In genomic region chr15:86445750-86446149, GRCh38 we compare ENCODE assay signal across 28 cellular contexts.
"Had no signal": no experiment of that assay in that cellular context is flagged by ENCODE, and none has a peak within 500 bp of the region (broad histone marks: within the 10 kb centered on the region; RNA-seq: fewer than 3 reads in every experiment).

No MANE protein-coding gene starts in this region.

- ATAC-seq: activated CD8-positive, alpha-beta memory T cell treated with anti-CD3 and anti-CD28 coated beads, Interleukin-2, amount 10 ng/mL, durations not matched to agents 7 days and 5 days; activated naive CD8-positive, alpha-beta T cell treated with anti-CD3 and anti-CD28 coated beads, Interleukin-2, amount 50 U/mL, for 24 hours; T-cell had no signal

- H3K27me3 ChIP-seq: ascending aorta, brain microvascular endothelial cell, cardiac muscle cell had no signal

- DNase-seq: activated B cell treated with CpG ODN at 0.5 μM for 24 hours; activated CD4-positive, alpha-beta T cell treated with anti-CD3 and anti-CD28 coated beads for 1 hour; activated CD4-positive, alpha-beta T cell treated with anti-CD3 and anti-CD28 coated beads, Interleukin-2, amount 10 ng/mL, durations not matched to agents 24 days and 14 days; activated CD4-positive, alpha-beta T cell treated with anti-CD3 and anti-CD28 coated beads, Interleukin-2, amount 50 U/mL, for 48 hours; activated CD8-positive, alpha-beta memory T cell treated with anti-CD3 and anti-CD28 coated beads, Interleukin-2, amount 10 ng/mL, durations not matched to agents 7 days and 5 days; activated effector memory CD4-positive, alpha-beta T cell treated with anti-CD3 and anti-CD28 coated beads, Interleukin-2, amount 50 U/mL, for 16 hours; activated naive CD4-positive, alpha-beta T cell treated with Interleukin-2 at 50 U/mL for 16 hours; activated naive CD8-positive, alpha-beta T cell treated with anti-CD3 and anti-CD28 coated beads, Interleukin-2, amount 50 U/mL, for 24 hours; activated T-cell treated with anti-CD3 and anti-CD28 coated beads, Interleukin-2, amount 50 U/mL, for 24 hours; amniotic stem cell; brain microvascular endothelial cell; Karpas-422; MM.1S; NCI-H1105; NCI-H1436; NCI-H187 treated with DMSO at 0.1 percent for 48 hours; NCI-H2081 treated with DMSO at 0.1 percent for 48 hours; NCI-H345; NCI-H510A treated with DMSO at 0.1 percent for 48 hours; NCI-H748 treated with DMSO at 0.1 percent for 48 hours; SIG-M5; T-cell; T-helper 2 cell; T1000 had no signal

- H3K4me3 ChIP-seq: ascending aorta, cardiac muscle cell, SK-N-MC had no signal

- H3K9me3 ChIP-seq: ascending aorta had no signal

- H3K27ac ChIP-seq: ascending aorta, brain microvascular endothelial cell, cardiac muscle cell, SK-N-MC had no signal

- H3K36me3 ChIP-seq: ascending aorta, brain microvascular endothelial cell, cardiac muscle cell had no signal

- H3K9me3 Mint-ChIP-seq: activated CD4-positive, alpha-beta T cell treated with anti-CD3 and anti-CD28 coated beads, Interleukin-2, amount 10 ng/mL, durations not matched to agents 24 days and 14 days; activated naive CD4-positive, alpha-beta T cell treated with anti-CD3 and anti-CD28 coated beads, Interleukin-2, amount 50 U/mL, for 72 hours; activated T-cell treated with anti-CD3 and anti-CD28 coated beads, Interleukin-2, amount 50 U/mL, for 24 hours; T-cell had no signal

- H3K4me1 ChIP-seq: ascending aorta had no signal

- H3K36me3 Mint-ChIP-seq: activated CD8-positive, alpha-beta memory T cell treated with anti-CD3 and anti-CD28 coated beads, Interleukin-2, amount 10 ng/mL, durations not matched to agents 7 days and 5 days; activated naive CD4-positive, alpha-beta T cell treated with anti-CD3 and anti-CD28 coated beads, Interleukin-2, amount 50 U/mL, for 72 hours; T-cell had no signal

- H3K4me1 Mint-ChIP-seq: activated B cell treated with CpG ODN at 0.5 μM for 24 hours; activated CD4-positive, alpha-beta T cell treated with anti-CD3 and anti-CD28 coated beads, Interleukin-2, amount 10 ng/mL, durations not matched to agents 24 days and 14 days; activated CD8-positive, alpha-beta memory T cell treated with anti-CD3 and anti-CD28 coated beads, Interleukin-2, amount 10 ng/mL, durations not matched to agents 7 days and 5 days; activated naive CD8-positive, alpha-beta T cell treated with anti-CD3 and anti-CD28 coated beads, Interleukin-2, amount 50 U/mL, for 24 hours; T-cell had no signal

- H3K27ac Mint-ChIP-seq: activated B cell treated with CpG ODN at 0.5 μM for 24 hours; activated CD4-positive, alpha-beta T cell treated with anti-CD3 and anti-CD28 coated beads, Interleukin-2, amount 10 ng/mL, durations not matched to agents 24 days and 14 days; activated CD8-positive, alpha-beta memory T cell treated with anti-CD3 and anti-CD28 coated beads, Interleukin-2, amount 10 ng/mL, durations not matched to agents 7 days and 5 days; activated naive CD4-positive, alpha-beta T cell treated with anti-CD3 and anti-CD28 coated beads, Interleukin-2, amount 50 U/mL, for 72 hours; activated naive CD8-positive, alpha-beta T cell treated with anti-CD3 and anti-CD28 coated beads, Interleukin-2, amount 50 U/mL, for 24 hours; activated T-cell treated with anti-CD3 and anti-CD28 coated beads, Interleukin-2, amount 50 U/mL, for 24 hours; T-cell had no signal

- H3K4me3 Mint-ChIP-seq: activated B cell treated with CpG ODN at 0.5 μM for 24 hours; activated CD4-positive, alpha-beta T cell treated with anti-CD3 and anti-CD28 coated beads, Interleukin-2, amount 10 ng/mL, durations not matched to agents 24 days and 14 days; activated CD8-positive, alpha-beta memory T cell treated with anti-CD3 and anti-CD28 coated beads, Interleukin-2, amount 10 ng/mL, durations not matched to agents 7 days and 5 days; activated naive CD8-positive, alpha-beta T cell treated with anti-CD3 and anti-CD28 coated beads, Interleukin-2, amount 50 U/mL, for 24 hours; activated T-cell treated with anti-CD3 and anti-CD28 coated beads, Interleukin-2, amount 50 U/mL, for 24 hours; T-cell had no signal

- H3K27me3 Mint-ChIP-seq: activated B cell treated with CpG ODN at 0.5 μM for 24 hours; activated CD4-positive, alpha-beta T cell treated with anti-CD3 and anti-CD28 coated beads, Interleukin-2, amount 10 ng/mL, durations not matched to agents 24 days and 14 days; activated CD8-positive, alpha-beta memory T cell treated with anti-CD3 and anti-CD28 coated beads, Interleukin-2, amount 10 ng/mL, durations not matched to agents 7 days and 5 days; activated T-cell treated with anti-CD3 and anti-CD28 coated beads, Interleukin-2, amount 50 U/mL, for 24 hours had no signal
